In the genomic region with DNA sequence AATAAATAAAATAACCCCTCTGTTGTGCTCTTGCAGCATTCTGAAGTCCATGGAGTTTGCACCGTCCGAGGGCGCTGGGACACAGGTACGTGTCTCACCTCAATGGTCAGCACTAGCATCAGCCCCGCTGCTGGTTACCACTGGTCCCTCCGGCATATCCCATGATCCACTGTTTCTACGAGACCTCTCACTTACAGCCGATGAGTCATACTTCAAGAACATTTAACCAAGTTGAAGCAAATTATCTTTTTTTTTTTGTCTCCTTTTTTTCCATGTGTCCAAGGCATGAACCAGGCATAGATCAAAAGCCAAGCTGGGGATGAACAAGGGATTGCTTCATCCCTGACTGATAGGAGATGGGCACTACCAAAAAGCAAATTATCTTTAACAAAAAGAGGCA, we compare ENCODE assay signal across 24 cellular contexts.
DNase-seq lines count a peak whose midpoint lies in the region; ATAC-seq and TF ChIP-seq lines count a peak whose summit lies in the region.
"Had no signal": no experiment of that assay in that cellular context is flagged by ENCODE, and none has a peak within 500 bp of the region (broad histone marks: within the 10 kb centered on the region; RNA-seq: fewer than 3 reads in every experiment).

No MANE protein-coding gene starts in this region.

- H3K4me3 Mint-ChIP-seq in Caco-2 (ENCODE audit: unreplicated experiment): no peak overlapping the region
- H3K4me3 Mint-ChIP-seq in chondrocyte (ENCODE audit: unreplicated experiment): no peak overlapping the region
- H3K4me3 Mint-ChIP-seq in stimulated activated naive B cell treated with anti-CD40 and anti-IgM and Interleukin-4, amounts not matched to agents 10 μg/mL and 1 μg/mL and 100 μg/mL, for 72 hours: no peak overlapping the region
- H3K4me3 Mint-ChIP-seq: activated naive CD4-positive, alpha-beta T cell treated with anti-CD3 and anti-CD28 coated beads for 36 hours; activated T-cell treated with anti-CD3 and anti-CD28 coated beads, Interleukin-2, amount 50 U/mL, for 4 hours; mesothelial cell of epicardium; natural killer cell had no signal

- H2AK5ac ChIP-seq in mesenchymal stem cell (ENCODE audit: low read length, severe bottlenecking): no peak overlapping the region

- peaks cover 3% of the 10 kb centered on the region; the same call in 1 of the 2 replicates for H3K36me3 ChIP-seq in Caco-2 (ENCODE audit: control insufficient read depth, insufficient read depth, low read length)
- H3K36me3 ChIP-seq in mesenchymal stem cell (ENCODE audit: control insufficient read depth in 1 of 2, insufficient read depth in 2 of 2, low read depth in 1 of 2, low read length in 2 of 2): peaks cover 62 to 73% of the 10 kb centered on the region in 2 experiments
- peaks cover 0 to 47% (median 4%) of the 10 kb centered on the region in 4 donors for H3K36me3 ChIP-seq in right lobe of liver

- no peaks in the 10 kb centered on the region for H3K9me3 ChIP-seq in Caco-2
- H3K9me3 ChIP-seq in mesenchymal stem cell (ENCODE audit: control insufficient read depth, low read length): no peaks in the 10 kb centered on the region
- no peaks in the 10 kb centered on the region for H3K9me3 ChIP-seq in right lobe of liver
- H3K9me3 ChIP-seq: HAP-1, pancreas, upper lobe of right lung had no signal

- H3K27me3 ChIP-seq in Caco-2 (replicated peaks; ENCODE audit: control insufficient read depth, insufficient read depth, low read length) (no peaks in the 10 kb centered on the region), mesenchymal stem cell (ENCODE audit: control insufficient read depth in 1 of 2, insufficient read depth in 1 of 2, low read length in 2 of 2) (no peaks in the 10 kb centered on the region), right lobe of liver (no peaks in the 10 kb centered on the region)
- H3K27me3 ChIP-seq: pancreas, upper lobe of right lung had no signal

- no peak for ATAC-seq in stimulated activated naive B cell treated with anti-CD40 and anti-IgM and Interleukin-4, amounts not matched to agents 10 μg/mL and 1 μg/mL and 100 μg/mL, for 72 hours (replicated peaks)
- ATAC-seq in HG02678 (IDR thresholded peaks at IDR 0.05; ENCODE audit: unreplicated experiment) (no peak), right lobe of liver (no peak)
- ATAC-seq: activated T-cell treated with anti-CD3 and anti-CD28 coated beads, Interleukin-2, amount 50 U/mL, for 4 hours; left lobe of liver; natural killer cell; pancreas; right cardiac atrium; upper lobe of right lung had no signal

- H3K27ac Mint-ChIP-seq in Caco-2 (ENCODE audit: unreplicated experiment) (peak overlapping the region; percentile 22), chondrocyte (ENCODE audit: unreplicated experiment) (peak overlapping the region; percentile 62)
- H3K27ac Mint-ChIP-seq in stimulated activated naive B cell treated with anti-CD40 and anti-IgM and Interleukin-4, amounts not matched to agents 10 μg/mL and 1 μg/mL and 100 μg/mL, for 72 hours: no peak overlapping the region
- H3K27ac Mint-ChIP-seq: activated naive CD4-positive, alpha-beta T cell treated with anti-CD3 and anti-CD28 coated beads for 36 hours; mesothelial cell of epicardium; natural killer cell had no signal

- no peak overlapping the region for H2AFZ ChIP-seq in mesenchymal stem cell (ENCODE audit: low read depth, low read length)

- H3K27me3 Mint-ChIP-seq in Caco-2 (ENCODE audit: insufficient read depth, unreplicated experiment) (no peaks in the 10 kb centered on the region), chondrocyte (ENCODE audit: low read depth) (no peaks in the 10 kb centered on the region)
- no peaks in the 10 kb centered on the region for H3K27me3 Mint-ChIP-seq in stimulated activated naive B cell treated with anti-CD40 and anti-IgM and Interleukin-4, amounts not matched to agents 10 μg/mL and 1 μg/mL and 100 μg/mL, for 72 hours

- no peak overlapping the region for H2BK15ac ChIP-seq in mesenchymal stem cell (ENCODE audit: low read depth, poor library complexity, severe bottlenecking)

- DNase-seq in Caco-2: no peak
- peak; percentile 6 for DNase-seq in M059J (ENCODE audit: low read depth)
- DNase-seq in chondrocyte (ENCODE audit: low spot score): no peak
- peak; percentile 50 for DNase-seq in mesenchymal stem cell
- no peak for DNase-seq in stimulated activated naive B cell treated with anti-CD40 and anti-IgM and Interleukin-4, amounts not matched to agents 10 μg/mL and 1 μg/mL and 100 μg/mL, for 72 hours
- DNase-seq in right lobe of liver: no peak
- DNase-seq in activated CD4-positive, alpha-beta T cell treated with anti-CD3 and anti-CD28 coated beads for 1 hour: no peak
- DNase-seq: activated naive CD4-positive, alpha-beta T cell treated with anti-CD3 and anti-CD28 coated beads for 36 hours; activated T-cell treated with anti-CD3 and anti-CD28 coated beads, Interleukin-2, amount 50 U/mL, for 4 hours; amygdala; C1 segment of cervical spinal cord; erythroblast; glutamatergic neuron; natural killer cell; NCI-H2029; NCI-H2227 treated with DMSO at 0.1 percent for 48 hours; pancreas; right cardiac atrium; SW 1271; upper lobe of right lung had no signal

- no peak overlapping the region for H4K91ac ChIP-seq in mesenchymal stem cell (ENCODE audit: low read length)

- H3K4me3 ChIP-seq in Caco-2 (ENCODE audit: low read depth, low read length) (no peak overlapping the region), mesenchymal stem cell (ENCODE audit: insufficient read depth in 1 of 2, low read depth in 1 of 2, low read length in 2 of 2) (no peak overlapping the region), right lobe of liver (no peak overlapping the region)
- H3K4me3 ChIP-seq: HAP-1, pancreas, upper lobe of right lung had no signal

- no peak overlapping the region for H2BK120ac ChIP-seq in mesenchymal stem cell (ENCODE audit: low read depth, low read length)

- H3K36me3 Mint-ChIP-seq in Caco-2 (ENCODE audit: insufficient read depth, unreplicated experiment) (peaks cover 100% of the 10 kb centered on the region), chondrocyte (ENCODE audit: low read depth) (peaks cover 39% of the 10 kb centered on the region)
- peaks cover 43 to 53% of the 10 kb centered on the region in 2 donors for H3K36me3 Mint-ChIP-seq in stimulated activated naive B cell treated with anti-CD40 and anti-IgM and Interleukin-4, amounts not matched to agents 10 μg/mL and 1 μg/mL and 100 μg/mL, for 72 hours
- H3K36me3 Mint-ChIP-seq: natural killer cell had no signal

- H3K23ac ChIP-seq in mesenchymal stem cell (ENCODE audit: low read length in 2 of 2): no peak overlapping the region

- H3K9me3 Mint-ChIP-seq in Caco-2 (ENCODE audit: unreplicated experiment) (no peaks in the 10 kb centered on the region), chondrocyte (ENCODE audit: low read depth) (no peaks in the 10 kb centered on the region)
- no peaks in the 10 kb centered on the region for H3K9me3 Mint-ChIP-seq in stimulated activated naive B cell treated with anti-CD40 and anti-IgM and Interleukin-4, amounts not matched to agents 10 μg/mL and 1 μg/mL and 100 μg/mL, for 72 hours
- H3K9me3 Mint-ChIP-seq: activated naive CD4-positive, alpha-beta T cell treated with anti-CD3 and anti-CD28 coated beads for 36 hours; activated T-cell treated with anti-CD3 and anti-CD28 coated beads, Interleukin-2, amount 50 U/mL, for 4 hours; mesothelial cell of epicardium; natural killer cell had no signal

- CTCF ChIA-PET in Caco-2 (lab: Charles Lee): no interaction called here

- no peak overlapping the region for H3K27ac ChIP-seq in mesenchymal stem cell (ENCODE audit: low read length, poor library complexity, severe bottlenecking)
- H3K27ac ChIP-seq in right lobe of liver: no peak overlapping the region
- H3K27ac ChIP-seq: pancreas, upper lobe of right lung had no signal

- H3K4me2 ChIP-seq in mesenchymal stem cell (ENCODE audit: low read length, poor library complexity, severe bottlenecking): no peak overlapping the region

- no peak overlapping the region for H3K18ac ChIP-seq in mesenchymal stem cell (ENCODE audit: low read depth in 1 of 2, low read length in 2 of 2)

- POLR2A ChIA-PET in Caco-2 (lab: Charles Lee): no interaction called here

- TF ChIP-seq POLR2A in right lobe of liver (IDR thresholded peaks at IDR 0.05): no peak

- no peak overlapping the region for H4K8ac ChIP-seq in mesenchymal stem cell (ENCODE audit: low read length)

- H3K4ac ChIP-seq in mesenchymal stem cell (ENCODE audit: low read depth in 1 of 2, low read length in 2 of 2): no peak overlapping the region

- intact Hi-C loops in Caco-2 (cut with micrococcal nuclease; ENCODE audit: unreplicated experiment) (no loop called here), right lobe of liver (cut with DNase I) (no loop called here)

- H3K14ac ChIP-seq in mesenchymal stem cell (ENCODE audit: low read length in 2 of 2): no peak overlapping the region

- peaks cover 2% of the 10 kb centered on the region for H3K79me1 ChIP-seq in mesenchymal stem cell (replicated peaks; ENCODE audit: low read length, poor library complexity, severe bottlenecking)

- TF ChIP-seq CTCF in Caco-2 (IDR thresholded peaks at IDR 0.05; ENCODE audit: insufficient read depth in 1 of 2, low read depth in 1 of 2, low read length in 1 of 2, severe bottlenecking in 1 of 2, unreplicated experiment in 1 of 2) (no peak), chondrocyte (IDR thresholded peaks at IDR 0.05) (no peak), right lobe of liver (IDR thresholded peaks at IDR 0.05) (no peak)

- WGBS in mesenchymal stem cell: 86% methylated on average over 8 of the region's 8 CpGs
- 63% methylated on average over 5 of the region's 8 CpGs for WGBS in right lobe of liver (ENCODE audit: insufficient coverage, low coverage, low lambda C conversion rate, missing lambda C conversion rate)

- no peak overlapping the region for H2BK12ac ChIP-seq in mesenchymal stem cell (ENCODE audit: low read length in 2 of 2)

- H3K9ac ChIP-seq in mesenchymal stem cell (ENCODE audit: low read length): no peak overlapping the region

- no peaks in the 10 kb centered on the region for H3K4me1 ChIP-seq in Caco-2
- H3K4me1 ChIP-seq in mesenchymal stem cell (ENCODE audit: control insufficient read depth, insufficient read depth, low read depth, low read length): peaks cover 4% of the 10 kb centered on the region
- H3K4me1 ChIP-seq in right lobe of liver: no peaks in the 10 kb centered on the region
- H3K4me1 ChIP-seq: HAP-1, pancreas, upper lobe of right lung had no signal

- no TSS peak for BruUV-seq in Caco-2 (replicated peaks; lab: Mats Ljungman, UMichigan)

- no peaks in the 10 kb centered on the region for H3K4me1 Mint-ChIP-seq in Caco-2 (ENCODE audit: low read depth, unreplicated experiment)
- H3K4me1 Mint-ChIP-seq in chondrocyte (ENCODE audit: low read depth): peaks cover 5% of the 10 kb centered on the region
- no peaks in the 10 kb centered on the region for H3K4me1 Mint-ChIP-seq in stimulated activated naive B cell treated with anti-CD40 and anti-IgM and Interleukin-4, amounts not matched to agents 10 μg/mL and 1 μg/mL and 100 μg/mL, for 72 hours
- H3K4me1 Mint-ChIP-seq: mesothelial cell of epicardium, natural killer cell had no signal

- H2BK5ac ChIP-seq in mesenchymal stem cell (ENCODE audit: low read depth, low read length, poor library complexity, severe bottlenecking): no peak overlapping the region

Comparison
In these comparisons a context has a peak if more than half of its experiments do, and no peak if none do; other contexts are left out.
1. DNase-seq: peak in M059J (single experiment) and mesenchymal stem cell (single experiment); none in Caco-2 (0 of 2), chondrocyte (single experiment), stimulated activated naive B cell treated with anti-CD40 and anti-IgM and Interleukin-4, amounts not matched to agents 10 μg/mL and 1 μg/mL and 100 μg/mL, for 72 hours (single experiment), right lobe of liver (0 of 3) and activated CD4-positive, alpha-beta T cell treated with anti-CD3 and anti-CD28 coated beads for 1 hour (single experiment).